Comparison of ENCODE assay signal across 1 cellular context in the genomic region with DNA sequence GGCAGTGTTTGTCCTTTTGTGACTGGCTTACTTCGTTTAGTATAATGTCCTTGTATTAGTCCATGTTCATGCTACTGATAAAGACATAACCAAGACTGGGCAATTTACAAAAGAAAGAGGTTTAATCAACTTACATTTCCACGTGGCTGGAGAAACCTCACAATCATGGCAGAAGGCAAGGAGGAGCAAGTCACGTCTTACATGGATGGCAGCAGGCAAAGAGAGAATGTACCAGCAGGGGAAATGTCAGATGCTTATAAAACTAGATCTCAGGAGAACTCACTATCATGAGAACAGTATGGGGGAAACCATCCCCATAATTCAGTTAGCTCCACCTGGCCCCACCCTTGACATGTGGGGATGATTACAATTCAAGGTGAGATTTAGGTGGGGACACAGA.
TF ChIP-seq lines count a peak whose summit lies in the region.

No MANE protein-coding gene starts in this region.

TF ChIP-seq in K562, 482 proteins besides CTCF, POLR2A, EP300 and RAD21:
- peak; percentile 90 for TF ChIP-seq ZNF431 (CRISPR knock-in tag; IDR thresholded peaks at IDR 0.05)
TF ChIP-seq in K562: peak in this region for 1; not testable (repeated sequence) for 481.
